1 cellular context compared by ENCODE assay signal in genomic region chr6:37816599-37817375, GRCh38.
TF ChIP-seq lines count a peak whose summit lies in the region.

No MANE protein-coding gene starts in this region.

TF ChIP-seq in HepG2, 621 proteins besides CTCF, POLR2A, EP300 and RAD21 (continued from another document):
- TF ChIP-seq E2F1 (CRISPR knock-in tag; IDR thresholded peaks at IDR 0.05), result no peak
- 0 out of 2 replicates have a peak, but pooled peaks have one; percentile 24 for TF ChIP-seq MXD4 (CRISPR knock-in tag; IDR thresholded peaks at IDR 0.05)
- TF ChIP-seq HNF4A (CRISPR knock-in tag; IDR thresholded peaks at IDR 0.05), result peak; percentile 55
TF ChIP-seq in HepG2: peak in this region for 19.
